8 cellular contexts compared by ENCODE assay signal in genomic region chr20:47357296-47358051, GRCh38. TPM values are rescaled to one million over a fixed set of nuclear protein-coding genes. Genes with fewer than 3 reads are reported as not detected.
A peak's percentile ranks its signal among the peaks of the same experiment; 100 is the strongest.
DNase-seq lines count a peak whose midpoint lies in the region; ATAC-seq and FAIRE-seq lines count a peak whose summit lies in the region.

No MANE protein-coding gene starts in this region.

- peak; percentile 77 for FAIRE-seq in GM19239 (lab: Jason Lieb, UNC)

- no peaks in the 10 kb centered on the region for H3K27me3 ChIP-seq in NT2/D1 (ENCODE audit: insufficient read depth, insufficient read length)

- ATAC-seq in HG03521 (IDR thresholded peaks at IDR 0.05; ENCODE audit: unreplicated experiment) (peak; percentile 40), esophagus mucosa (peak; percentile 46)

- H3K9me3 ChIP-seq in NT2/D1 (ENCODE audit: insufficient read depth, low read length): no peaks in the 10 kb centered on the region

- DNase-seq in AG20443 (ENCODE audit: low spot score) (peak; percentile 60), GM19239 (ENCODE audit: insufficient read length, low spot score) (peak; percentile 25), NT2/D1 (ENCODE audit: low read depth, low spot score) (peak; percentile 78), activated T-cell treated with anti-CD3 and anti-CD28 coated beads for 48 hours (ENCODE audit: low read depth) (peak; percentile 53), myocyte (ENCODE audit: low read depth) (peak; percentile 95)
- peak; percentile 26 for DNase-seq in stimulated activated CD8-positive, alpha-beta memory T cell treated with anti-CD3 and anti-CD28 coated beads, Interleukin-7, amount 100 ng/mL, for 24 hours (ENCODE audit: low read depth)

- peaks cover 15% of the 10 kb centered on the region for H3K36me3 ChIP-seq in NT2/D1 (ENCODE audit: insufficient read depth, insufficient read length, low read length)

- peak overlapping the region; percentile 86 for H3K9ac ChIP-seq in NT2/D1 (ENCODE audit: insufficient read length, low read depth)

- peak overlapping the region; percentile 13 for H3K4me3 ChIP-seq in NT2/D1 (ENCODE audit: insufficient read length, low read depth)

- H3K4me1 ChIP-seq in NT2/D1 (ENCODE audit: insufficient read depth, insufficient read length): peaks cover 21% of the 10 kb centered on the region

RNA-seq across cellular contexts. Expression of gene ZMYND8, which starts 1.0 kb away (rescaled TPM):
- 27.4 TPM for total RNA-seq in esophagus mucosa
- 28.2 and 29.1 TPM in 2 replicates for total RNA-seq in myocyte
- 19.4 TPM for polyA plus RNA-seq in myocyte (2012)

Comparison
In these comparisons a context has a peak if more than half of its experiments do, and no peak if none do; other contexts are left out.
1. Peak in every context shown above with its lines: DNase-seq, ATAC-seq and H3K4me3 ChIP-seq.
2. DNase-seq: peak in every context shown above with its lines; median percentile 95 in myocyte; 78 in NT2/D1; 60 in AG20443; 53 in activated T-cell treated with anti-CD3 and anti-CD28 coated beads for 48 hours; 26 in stimulated activated CD8-positive, alpha-beta memory T cell treated with anti-CD3 and anti-CD28 coated beads, Interleukin-7, amount 100 ng/mL, for 24 hours; 25 in GM19239.